ENCODE assay signal across 1 cellular context in the genomic region with DNA sequence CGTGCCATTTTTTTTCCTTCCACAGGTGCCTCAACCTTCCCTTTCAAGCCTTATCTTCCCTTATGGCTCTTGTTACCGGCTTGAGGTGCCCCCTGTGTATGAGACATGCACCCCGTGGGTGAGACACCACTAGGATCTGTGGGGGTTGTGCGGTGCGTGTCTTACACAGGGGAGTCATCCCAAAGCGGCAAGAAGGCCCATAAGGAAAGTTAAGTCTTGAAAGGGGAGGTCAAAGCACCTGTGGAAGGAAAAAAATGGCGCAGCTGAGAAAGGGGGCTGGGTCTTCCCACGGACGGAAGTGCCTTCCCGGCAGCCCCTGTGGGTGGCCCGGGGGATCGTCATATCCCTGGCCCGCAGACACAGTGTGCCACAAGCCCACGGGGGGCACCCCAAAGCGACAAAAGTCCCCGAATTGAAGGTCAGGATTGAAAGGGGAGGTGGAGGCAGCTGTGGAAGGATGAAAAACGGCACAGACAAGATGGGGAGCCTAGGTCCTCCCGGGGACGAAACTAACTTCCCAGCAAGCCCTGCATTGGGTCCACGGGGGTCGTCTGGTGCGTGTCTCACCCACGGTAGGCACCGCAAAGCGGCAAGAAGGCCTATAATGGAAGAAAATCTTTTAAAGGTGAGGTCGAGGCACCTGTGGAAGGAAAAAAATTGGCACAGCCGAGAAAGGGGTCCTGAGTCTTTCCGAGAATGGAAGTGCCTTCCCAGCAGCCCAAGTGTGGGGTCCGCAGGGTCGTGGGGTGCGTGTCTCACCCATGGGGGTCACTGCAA.
TF ChIP-seq lines count a peak whose summit lies in the region.

No MANE protein-coding gene starts in this region.

TF ChIP-seq in WTC11, 78 proteins besides CTCF, POLR2A, EP300 and RAD21 (continued from another document):
- TF ChIP-seq, protein P1, sequence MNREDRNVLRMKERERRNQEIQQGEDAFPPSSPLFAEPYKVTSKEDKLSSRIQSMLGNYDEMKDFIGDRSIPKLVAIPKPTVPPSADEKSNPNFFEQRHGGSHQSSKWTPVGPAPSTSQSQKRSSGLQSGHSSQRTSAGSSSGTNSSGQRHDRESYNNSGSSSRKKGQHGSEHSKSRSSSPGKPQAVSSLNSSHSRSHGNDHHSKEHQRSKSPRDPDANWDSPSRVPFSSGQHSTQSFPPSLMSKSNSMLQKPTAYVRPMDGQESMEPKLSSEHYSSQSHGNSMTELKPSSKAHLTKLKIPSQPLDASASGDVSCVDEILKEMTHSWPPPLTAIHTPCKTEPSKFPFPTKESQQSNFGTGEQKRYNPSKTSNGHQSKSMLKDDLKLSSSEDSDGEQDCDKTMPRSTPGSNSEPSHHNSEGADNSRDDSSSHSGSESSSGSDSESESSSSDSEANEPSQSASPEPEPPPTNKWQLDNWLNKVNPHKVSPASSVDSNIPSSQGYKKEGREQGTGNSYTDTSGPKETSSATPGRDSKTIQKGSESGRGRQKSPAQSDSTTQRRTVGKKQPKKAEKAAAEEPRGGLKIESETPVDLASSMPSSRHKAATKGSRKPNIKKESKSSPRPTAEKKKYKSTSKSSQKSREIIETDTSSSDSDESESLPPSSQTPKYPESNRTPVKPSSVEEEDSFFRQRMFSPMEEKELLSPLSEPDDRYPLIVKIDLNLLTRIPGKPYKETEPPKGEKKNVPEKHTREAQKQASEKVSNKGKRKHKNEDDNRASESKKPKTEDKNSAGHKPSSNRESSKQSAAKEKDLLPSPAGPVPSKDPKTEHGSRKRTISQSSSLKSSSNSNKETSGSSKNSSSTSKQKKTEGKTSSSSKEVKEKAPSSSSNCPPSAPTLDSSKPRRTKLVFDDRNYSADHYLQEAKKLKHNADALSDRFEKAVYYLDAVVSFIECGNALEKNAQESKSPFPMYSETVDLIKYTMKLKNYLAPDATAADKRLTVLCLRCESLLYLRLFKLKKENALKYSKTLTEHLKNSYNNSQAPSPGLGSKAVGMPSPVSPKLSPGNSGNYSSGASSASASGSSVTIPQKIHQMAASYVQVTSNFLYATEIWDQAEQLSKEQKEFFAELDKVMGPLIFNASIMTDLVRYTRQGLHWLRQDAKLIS (CRISPR knock-in tag; IDR thresholded peaks at IDR 0.05; ENCODE audit: borderline replicate concordance) = no peak
- TF ChIP-seq, protein P2, sequence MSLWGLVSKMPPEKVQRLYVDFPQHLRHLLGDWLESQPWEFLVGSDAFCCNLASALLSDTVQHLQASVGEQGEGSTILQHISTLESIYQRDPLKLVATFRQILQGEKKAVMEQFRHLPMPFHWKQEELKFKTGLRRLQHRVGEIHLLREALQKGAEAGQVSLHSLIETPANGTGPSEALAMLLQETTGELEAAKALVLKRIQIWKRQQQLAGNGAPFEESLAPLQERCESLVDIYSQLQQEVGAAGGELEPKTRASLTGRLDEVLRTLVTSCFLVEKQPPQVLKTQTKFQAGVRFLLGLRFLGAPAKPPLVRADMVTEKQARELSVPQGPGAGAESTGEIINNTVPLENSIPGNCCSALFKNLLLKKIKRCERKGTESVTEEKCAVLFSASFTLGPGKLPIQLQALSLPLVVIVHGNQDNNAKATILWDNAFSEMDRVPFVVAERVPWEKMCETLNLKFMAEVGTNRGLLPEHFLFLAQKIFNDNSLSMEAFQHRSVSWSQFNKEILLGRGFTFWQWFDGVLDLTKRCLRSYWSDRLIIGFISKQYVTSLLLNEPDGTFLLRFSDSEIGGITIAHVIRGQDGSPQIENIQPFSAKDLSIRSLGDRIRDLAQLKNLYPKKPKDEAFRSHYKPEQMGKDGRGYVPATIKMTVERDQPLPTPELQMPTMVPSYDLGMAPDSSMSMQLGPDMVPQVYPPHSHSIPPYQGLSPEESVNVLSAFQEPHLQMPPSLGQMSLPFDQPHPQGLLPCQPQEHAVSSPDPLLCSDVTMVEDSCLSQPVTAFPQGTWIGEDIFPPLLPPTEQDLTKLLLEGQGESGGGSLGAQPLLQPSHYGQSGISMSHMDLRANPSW (CRISPR knock-in tag; conservative IDR thresholded peaks at IDR 0.05; ENCODE audit: low read depth) = no peak
- TF ChIP-seq ZBTB21 (CRISPR knock-in tag; IDR thresholded peaks at IDR 0.05; ENCODE audit: borderline replicate concordance) (no peak), CBFB (CRISPR knock-in tag; IDR thresholded peaks at IDR 0.05; ENCODE audit: low read depth) (no peak), ELF4 (CRISPR knock-in tag; IDR thresholded peaks at IDR 0.05; ENCODE audit: low read depth) (no peak), HMGA2 (CRISPR knock-in tag; IDR thresholded peaks at IDR 0.05) (no peak)
- TF ChIP-seq, protein P3, sequence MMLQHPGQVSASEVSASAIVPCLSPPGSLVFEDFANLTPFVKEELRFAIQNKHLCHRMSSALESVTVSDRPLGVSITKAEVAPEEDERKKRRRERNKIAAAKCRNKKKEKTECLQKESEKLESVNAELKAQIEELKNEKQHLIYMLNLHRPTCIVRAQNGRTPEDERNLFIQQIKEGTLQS (CRISPR knock-in tag; conservative IDR thresholded peaks at IDR 0.05) = no peak
- TF ChIP-seq, protein P4, sequence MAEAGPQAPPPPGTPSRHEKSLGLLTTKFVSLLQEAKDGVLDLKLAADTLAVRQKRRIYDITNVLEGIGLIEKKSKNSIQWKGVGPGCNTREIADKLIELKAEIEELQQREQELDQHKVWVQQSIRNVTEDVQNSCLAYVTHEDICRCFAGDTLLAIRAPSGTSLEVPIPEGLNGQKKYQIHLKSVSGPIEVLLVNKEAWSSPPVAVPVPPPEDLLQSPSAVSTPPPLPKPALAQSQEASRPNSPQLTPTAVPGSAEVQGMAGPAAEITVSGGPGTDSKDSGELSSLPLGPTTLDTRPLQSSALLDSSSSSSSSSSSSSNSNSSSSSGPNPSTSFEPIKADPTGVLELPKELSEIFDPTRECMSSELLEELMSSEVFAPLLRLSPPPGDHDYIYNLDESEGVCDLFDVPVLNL (CRISPR knock-in tag; IDR thresholded peaks at IDR 0.05; ENCODE audit: borderline replicate concordance, low read depth) = no peak
